In genomic region chr13:45339867-45340266, GRCh38 we compare ENCODE assay signal across 8 cellular contexts. TPM values are rescaled to one million over a fixed set of nuclear protein-coding genes. Genes with fewer than 3 reads are reported as not detected.
DNase-seq lines count a peak whose midpoint lies in the region; ATAC-seq, FAIRE-seq and TF ChIP-seq lines count a peak whose summit lies in the region.

No MANE protein-coding gene starts in this region.

- TF ChIP-seq POLR2A in HepG2 (IDR thresholded peaks at IDR 0.05; ENCODE audit: insufficient read depth in 1 of 2, low read depth in 2 of 2, low read length in 2 of 2) = no peak; a peak in 1 of 4 replicates

- no peaks in the 10 kb centered on the region for H3K27me3 Mint-ChIP-seq in activated naive CD8-positive, alpha-beta T cell treated with anti-CD3 and anti-CD28 coated beads, Interleukin-2, amount 10 ng/mL, durations not matched to agents 7 days and 5 days

- in situ Hi-C loops in HepG2 (cut with HindIII; ENCODE audit: extremely low pct_ligation_motif_present, low pct_unique_long_range_greater_than_20kb) = no loop called here

- no peak overlapping the region for H2AFZ ChIP-seq in Karpas-422 (ENCODE audit: low read length)
- no peak overlapping the region for H2AFZ ChIP-seq in HepG2 (ENCODE audit: low read length)

- H3K9me3 ChIP-seq in Karpas-422 (ENCODE audit: low read length) = no peaks in the 10 kb centered on the region
- no peaks in the 10 kb centered on the region for H3K9me3 ChIP-seq in HepG2 (ENCODE audit: low read length)
- H3K9me3 ChIP-seq in stomach smooth muscle (ENCODE audit: control insufficient read depth in 2 of 2, low read length in 2 of 2) = no peaks in the 10 kb centered on the region

- DNase-seq in Karpas-422 (no peak), HepG2 (ENCODE audit: low spot score) (no peak), DMS79 treated with DMSO at 0.1 percent for 48 hours (lab: John Stamatoyannopoulos, UW) (no peak), GOT3 (lab: John Stamatoyannopoulos, UW) (no peak)
- DNase-seq in activated naive CD8-positive, alpha-beta T cell treated with anti-CD3 and anti-CD28 coated beads, Interleukin-2, amount 10 ng/mL, durations not matched to agents 7 days and 5 days = no peak

- H4K20me1 ChIP-seq in Karpas-422 (ENCODE audit: insufficient read depth, low read depth, low read length) (peaks cover 57% of the 10 kb centered on the region), HepG2 (ENCODE audit: insufficient read depth, low read length) (peaks cover 58% of the 10 kb centered on the region)

- no TSS peak for BruUV-seq in HepG2 (replicated peaks; lab: Mats Ljungman, UMichigan)

- no peak for ATAC-seq in activated naive CD8-positive, alpha-beta T cell treated with anti-CD3 and anti-CD28 coated beads, Interleukin-2, amount 10 ng/mL, durations not matched to agents 7 days and 5 days (ENCODE audit: low read depth)
- ATAC-seq in HepG2 = no peak
- no peak for ATAC-seq in HG03135 (IDR thresholded peaks at IDR 0.05; ENCODE audit: unreplicated experiment)
- no peak for ATAC-seq in HG02759 (IDR thresholded peaks at IDR 0.05; ENCODE audit: unreplicated experiment)

- H3K9ac ChIP-seq in Karpas-422 (ENCODE audit: low read length) (peak overlapping the region; percentile 98), HepG2 (ENCODE audit: insufficient read depth, low read depth, low read length) (peak overlapping the region; percentile 99), stomach smooth muscle (ENCODE audit: low read length in 2 of 2) (peak overlapping the region; percentile 99)

- H3K27ac ChIP-seq in Karpas-422 (ENCODE audit: low read length) = peak overlapping the region; percentile 65; the same call in 1 of the 2 replicates
- H3K27ac ChIP-seq in HepG2 (ENCODE audit: extremely low read length, insufficient read depth, low read length) = peak overlapping the region; percentile 98
- H3K27ac ChIP-seq in stomach smooth muscle (ENCODE audit: low read length) = peak overlapping the region; percentile 100

- peaks cover 49% of the 10 kb centered on the region for H3K36me3 Mint-ChIP-seq in activated naive CD8-positive, alpha-beta T cell treated with anti-CD3 and anti-CD28 coated beads, Interleukin-2, amount 10 ng/mL, durations not matched to agents 7 days and 5 days

- POLR2A ChIA-PET in activated naive CD8-positive, alpha-beta T cell treated with anti-CD3 and anti-CD28 coated beads, Interleukin-2, amount 10 ng/mL, durations not matched to agents 7 days and 5 days (lab: Charles Lee) = interaction anchor here (0.9 to 4.1 kb wide), 11 partner anchors 10 to 839 kb away, joined by 3 to 22 read pairs (median 6); partner anchors contain the start of gene SLC25A30
- POLR2A ChIA-PET in HepG2 (lab: Yijun Ruan, JAX) = interaction anchor here (0.8 to 3.7 kb wide), 11 partner anchors 10 to 161 kb away, joined by 3 to 73 read pairs (median 14); partner anchors contain the start of genes COG3 and SLC25A30

- no peak for TF ChIP-seq RAD21 in HepG2 (CRISPR knock-in tag; IDR thresholded peaks at IDR 0.05)

- H3K9me2 ChIP-seq in Karpas-422 (replicated peaks; ENCODE audit: insufficient read depth, low read length) = no peaks in the 10 kb centered on the region

- intact Hi-C loops in HepG2 (cut with micrococcal nuclease; ENCODE audit: unreplicated experiment) = no loop called here

- H3K79me2 ChIP-seq in Karpas-422 (ENCODE audit: low read length) (peaks cover 51% of the 10 kb centered on the region), HepG2 (ENCODE audit: insufficient read depth, low read length) (peaks cover 52% of the 10 kb centered on the region)

- H3K27me3 ChIP-seq in Karpas-422 (ENCODE audit: low read length) (no peaks in the 10 kb centered on the region), HepG2 (ENCODE audit: control insufficient read depth in 1 of 2, insufficient read depth in 2 of 2, low read length in 2 of 2) (no peaks in the 10 kb centered on the region; a peak in 1 of 5 replicates), stomach smooth muscle (ENCODE audit: control insufficient read depth in 1 of 2, insufficient read depth in 2 of 2, low read length in 2 of 2) (no peaks in the 10 kb centered on the region)

- FAIRE-seq in HepG2 (lab: Jason Lieb, UNC) = no peak

- no peak for TF ChIP-seq EP300 in HepG2 (IDR thresholded peaks at IDR 0.05; ENCODE audit: low read depth in 2 of 2, low read length in 2 of 2)
- no peak for TF ChIP-seq EP300 in HepG2 (CRISPR knock-in tag; IDR thresholded peaks at IDR 0.05; ENCODE audit: borderline replicate concordance)

- no peaks in the 10 kb centered on the region for H3K9me3 Mint-ChIP-seq in activated naive CD8-positive, alpha-beta T cell treated with anti-CD3 and anti-CD28 coated beads, Interleukin-2, amount 10 ng/mL, durations not matched to agents 7 days and 5 days

- peak overlapping the region; percentile 97 for H3K4me3 ChIP-seq in Karpas-422 (ENCODE audit: low read length)
- H3K4me3 ChIP-seq in HepG2 (replicated peaks in 1 of 3; ENCODE audit: insufficient read depth in 1 of 3, low read depth in 2 of 3, low read length in 3 of 3) = peak overlapping the region; percentile 92 to 99 (median 95)
- H3K4me3 ChIP-seq in stomach smooth muscle (ENCODE audit: low read length in 2 of 2) = peak overlapping the region; percentile 70 to 86

- WGBS in HepG2 (ENCODE audit: low lambda C conversion rate) = 3% methylated on average over 11 of the region's 11 CpGs

- peaks cover 44% of the 10 kb centered on the region for H3K4me1 Mint-ChIP-seq in activated naive CD8-positive, alpha-beta T cell treated with anti-CD3 and anti-CD28 coated beads, Interleukin-2, amount 10 ng/mL, durations not matched to agents 7 days and 5 days

- CTCF ChIA-PET in HepG2 (lab: Yijun Ruan, JAX; ENCODE audit: low intra/inter-chr PET ratio, low total read pairs) = no interaction called here

- H3K4me1 ChIP-seq in Karpas-422 (ENCODE audit: low read length) = peaks cover 28% of the 10 kb centered on the region
- H3K4me1 ChIP-seq in HepG2 (ENCODE audit: insufficient read depth, low read length) = peaks cover 63% of the 10 kb centered on the region
- H3K4me1 ChIP-seq in stomach smooth muscle (ENCODE audit: control insufficient read depth, insufficient read depth, low read length) = peaks cover 31% of the 10 kb centered on the region

- H3K36me3 ChIP-seq in Karpas-422 (ENCODE audit: insufficient read depth, low read length) (peaks cover 44% of the 10 kb centered on the region), HepG2 (replicated peaks in 1 of 2; ENCODE audit: control insufficient read depth in 1 of 2, insufficient read depth in 2 of 2, low read length in 2 of 2) (peaks cover 17 to 52% of the 10 kb centered on the region in 2 experiments), stomach smooth muscle (ENCODE audit: control insufficient read depth in 2 of 2, insufficient read depth in 2 of 2, low read length in 2 of 2) (peaks cover 34 to 56% of the 10 kb centered on the region in 2 donors)

- peak overlapping the region; percentile 99 for H3K27ac Mint-ChIP-seq in activated naive CD8-positive, alpha-beta T cell treated with anti-CD3 and anti-CD28 coated beads, Interleukin-2, amount 10 ng/mL, durations not matched to agents 7 days and 5 days

- TF ChIP-seq CTCF in HepG2 (CRISPR knock-in tag; IDR thresholded peaks at IDR 0.05) = no peak

- peak overlapping the region; percentile 89 for H3K4me2 ChIP-seq in Karpas-422 (ENCODE audit: low read depth, low read length, poor library complexity, severe bottlenecking)
- peak overlapping the region; percentile 93 for H3K4me2 ChIP-seq in HepG2 (ENCODE audit: low read depth, low read length)

- peak overlapping the region; percentile 97 for H3K4me3 Mint-ChIP-seq in activated naive CD8-positive, alpha-beta T cell treated with anti-CD3 and anti-CD28 coated beads, Interleukin-2, amount 10 ng/mL, durations not matched to agents 7 days and 5 days

TF ChIP-seq in HepG2, 621 proteins besides CTCF, POLR2A, EP300 and RAD21:
- TF ChIP-seq KDM4B (CRISPR knock-in tag; IDR thresholded peaks at IDR 0.05) = no peak
- 0 out of 2 replicates have a peak, but pooled peaks have one; percentile 22 for TF ChIP-seq SNAPC2 (CRISPR knock-in tag; IDR thresholded peaks at IDR 0.05)
- 0 out of 2 replicates have a peak, but pooled peaks have one; percentile 28 for TF ChIP-seq ATF1 (CRISPR knock-in tag; IDR thresholded peaks at IDR 0.05)
- TF ChIP-seq TCF7L2 (IDR thresholded peaks at IDR 0.05; ENCODE audit: low read depth, low read length) = no peak

RNA-seq across cellular contexts. Expression of gene TPT1, which starts 1.1 kb away (rescaled TPM):
- 2,059 and 2,102 TPM in 2 replicates for total RNA-seq in Karpas-422 (2014; rRNA removed; shearing (Covaris generic); ENCODE audit: low replicate concordance)
- total RNA-seq in activated naive CD8-positive, alpha-beta T cell treated with anti-CD3 and anti-CD28 coated beads, Interleukin-2, amount 10 ng/mL, durations not matched to agents 7 days and 5 days = 1,000 to 10,000 TPM; 5,393 to 5,681 TPM
- 2,953 and 3,643 TPM in 2 replicates for total RNA-seq in HepG2 (2016; rRNA removed; fragmentation: Illumina TruSeq; extraction: Trizol)
- 5,303 and 6,664 TPM in 2 replicates for total RNA-seq in HepG2 (2016; cell fraction: cytosol; rRNA removed; fragmentation: Illumina TruSeq; extraction: Trizol; ENCODE audit: low read depth)
- 2,970 and 3,542 TPM in 2 replicates for total RNA-seq in HepG2 (2016; cell fraction: insoluble cytoplasmic fraction; rRNA removed; fragmentation: Illumina TruSeq; extraction: Trizol)
- total RNA-seq in HepG2 (2016; cell fraction: membrane; rRNA removed; fragmentation: Illumina TruSeq; extraction: Trizol) = 9,739 and 11,902 TPM in 2 replicates
- 1,024 and 1,100 TPM in 2 replicates for total RNA-seq in HepG2 (2016; cell fraction: nucleus; rRNA removed; fragmentation: Illumina TruSeq; extraction: Trizol)
- 3,043 and 3,594 TPM in 2 replicates for polyA plus RNA-seq in HepG2 (2011; rRNA removed)
- 2,836 and 4,004 TPM in 2 replicates for polyA plus RNA-seq in HepG2 (2011; cell fraction: cytosol; rRNA removed)
- polyA plus RNA-seq in HepG2 (2011; cell fraction: nucleus; rRNA removed) = 570 and 845 TPM in 2 replicates
- polyA plus RNA-seq in HepG2 (2012) = 5,337 and 5,704 TPM in 2 replicates
- polyA plus RNA-seq in HepG2 (2016; cell fraction: cytosol; fragmentation: Illumina TruSeq; extraction: Trizol; ENCODE audit: low read depth) = 11,602 and 12,956 TPM in 2 replicates
- polyA plus RNA-seq in HepG2 (2016; cell fraction: insoluble cytoplasmic fraction; fragmentation: Illumina TruSeq; extraction: Trizol; ENCODE audit: low read depth) = 5,783 and 5,848 TPM in 2 replicates
- polyA plus RNA-seq in HepG2 (2016; cell fraction: membrane; fragmentation: Illumina TruSeq; extraction: Trizol; ENCODE audit: low read depth) = 16,998 and 18,264 TPM in 2 replicates
- 2,722 and 2,790 TPM in 2 replicates for polyA plus RNA-seq in HepG2 (2016; cell fraction: nucleus; fragmentation: Illumina TruSeq; extraction: Trizol; ENCODE audit: insufficient read depth, low read depth)
- 500 and 577 TPM in 2 replicates for polyA minus RNA-seq in HepG2 (2011; rRNA and poly(A)+ RNA removed; ENCODE audit: low replicate concordance)
- polyA minus RNA-seq in HepG2 (2011; cell fraction: cytosol; rRNA and poly(A)+ RNA removed) = 1,023 and 1,248 TPM in 2 replicates
- polyA minus RNA-seq in HepG2 (2011; cell fraction: nucleus; rRNA and poly(A)+ RNA removed) = 474 and 559 TPM in 2 replicates
